8 cellular contexts compared by ENCODE assay signal in genomic region chr5:78359831-78360673, GRCh38. TPM values are rescaled to one million over a fixed set of nuclear protein-coding genes. Genes with fewer than 3 reads are reported as not detected.
DNase-seq lines count a peak whose midpoint lies in the region; ATAC-seq and TF ChIP-seq lines count a peak whose summit lies in the region.

SCAMP1 (plus strand) TSS chr5:78360617; CDS start chr5:78360672, 55 bp downstream.

- peak; percentile 81 for ATAC-seq in GM19397 (IDR thresholded peaks at IDR 0.05; ENCODE audit: unreplicated experiment)
- peak; percentile 81 for ATAC-seq in HG03571 (IDR thresholded peaks at IDR 0.05; ENCODE audit: unreplicated experiment)
- ATAC-seq in lower lobe of right lung, result peak; percentile 99

- POLR2A ChIA-PET in CD4-positive, alpha-beta memory T cell (lab: Charles Lee; ENCODE audit: partially characterized antibody), result interaction anchor here (0.6 to 5.5 kb wide), 18 partner anchors 9 to 1329 kb away, joined by 3 to 274 read pairs (median 4); partner anchors contain the start of genes AGGF1, AP3B1, ARSB and HOMER1
- POLR2A ChIA-PET in activated CD4-positive, alpha-beta memory T cell treated with anti-CD3 and anti-CD28 coated beads, Interleukin-2, amount 10 ng/mL, durations not matched to agents 7 days and 5 days (lab: Charles Lee), result interaction anchor here (0.6 to 5.2 kb wide), 15 partner anchors 8 to 1631 kb away, joined by 3 to 170 read pairs (median 3); partner anchors contain the start of genes AGGF1, AP3B1, ARSB and MTX3

- no peaks in the 10 kb centered on the region for H3K9me3 Mint-ChIP-seq in CD4-positive, alpha-beta memory T cell
- H3K9me3 Mint-ChIP-seq in activated CD4-positive, alpha-beta memory T cell treated with anti-CD3 and anti-CD28 coated beads, Interleukin-2, amount 10 ng/mL, durations not matched to agents 7 days and 5 days, result no peaks in the 10 kb centered on the region

- peak within 1 kb of the TSS; percentile 91 to 97 for H3K4me3 ChIP-seq in CD4-positive, alpha-beta memory T cell (ENCODE audit: low read length in 2 of 2)
- H3K4me3 ChIP-seq in lower lobe of right lung, result peak within 1 kb of the TSS; percentile 98

- H3K4me1 ChIP-seq in CD4-positive, alpha-beta memory T cell (ENCODE audit: insufficient read depth, low read length), result peaks cover 44% of the 10 kb centered on the region
- H3K4me1 ChIP-seq in lower lobe of right lung, result peaks cover 29% of the 10 kb centered on the region

- peak within 1 kb of the TSS; percentile 91 for H3K27ac ChIP-seq in CD4-positive, alpha-beta memory T cell (ENCODE audit: low read depth, low read length)
- peak within 1 kb of the TSS; percentile 95 for H3K27ac ChIP-seq in lower lobe of right lung

- no peaks in the 10 kb centered on the region for H3K36me3 ChIP-seq in CD4-positive, alpha-beta memory T cell (ENCODE audit: insufficient read depth, low read length)
- no peaks in the 10 kb centered on the region for H3K36me3 ChIP-seq in lower lobe of right lung

- CTCF ChIA-PET in CD4-positive, alpha-beta memory T cell (lab: Charles Lee; ENCODE audit: partially characterized antibody), result interaction anchor here (1.0 to 5.4 kb wide), 5 partner anchors 39 to 1329 kb away, joined by 3 to 99 read pairs (median 3); partner anchors contain the start of genes AGGF1 and AP3B1
- CTCF ChIA-PET in activated CD4-positive, alpha-beta memory T cell treated with anti-CD3 and anti-CD28 coated beads, Interleukin-2, amount 10 ng/mL, durations not matched to agents 7 days and 5 days (lab: Charles Lee), result interaction anchor here (0.8 to 3.7 kb wide), 5 partner anchors 59 to 868 kb away, joined by 3 to 68 read pairs (median 4); partner anchors contain the start of genes AP3B1, ARSB and WDR41

- H3K27ac Mint-ChIP-seq in CD4-positive, alpha-beta memory T cell, result peak within 1 kb of the TSS; percentile 85 to 98 (median 96)
- peak within 1 kb of the TSS; percentile 92 for H3K27ac Mint-ChIP-seq in activated CD4-positive, alpha-beta memory T cell treated with anti-CD3 and anti-CD28 coated beads, Interleukin-2, amount 10 ng/mL, durations not matched to agents 7 days and 5 days

- H3K27me3 ChIP-seq in CD4-positive, alpha-beta memory T cell (ENCODE audit: insufficient read depth, low read length), result no peaks in the 10 kb centered on the region
- H3K27me3 ChIP-seq in lower lobe of right lung (ENCODE audit: low read depth), result no peaks in the 10 kb centered on the region

- H3K9me3 ChIP-seq in CD4-positive, alpha-beta memory T cell (ENCODE audit: control insufficient read depth in 1 of 2, low read length in 2 of 2), result no peaks in the 10 kb centered on the region
- H3K9me3 ChIP-seq in lower lobe of right lung, result no peaks in the 10 kb centered on the region

- peaks cover 0 to 15% of the 10 kb centered on the region in 2 donors for H3K36me3 Mint-ChIP-seq in CD4-positive, alpha-beta memory T cell
- peaks cover 28% of the 10 kb centered on the region for H3K36me3 Mint-ChIP-seq in activated CD4-positive, alpha-beta memory T cell treated with anti-CD3 and anti-CD28 coated beads, Interleukin-2, amount 10 ng/mL, durations not matched to agents 7 days and 5 days (ENCODE audit: low read depth)

- intact Hi-C loops in CD4-positive, alpha-beta memory T cell (cut with micrococcal nuclease), result loop anchor here (1.0 to 5.0 kb wide), 5 partner anchors 66 to 1329 kb away; partner anchors contain the start of genes AGGF1, AP3B1, HOMER1 and TBCA
- intact Hi-C loops in lower lobe of right lung (cut with DNase I), result no loop called here

- peak; percentile 63 for TF ChIP-seq CTCF in lower lobe of right lung (IDR thresholded peaks at IDR 0.05)

- peak within 1 kb of the TSS; percentile 92 to 98 (median 95) for H3K4me3 Mint-ChIP-seq in CD4-positive, alpha-beta memory T cell
- H3K4me3 Mint-ChIP-seq in activated CD4-positive, alpha-beta memory T cell treated with anti-CD3 and anti-CD28 coated beads, Interleukin-2, amount 10 ng/mL, durations not matched to agents 7 days and 5 days, result peak within 1 kb of the TSS; percentile 96

- H3K27me3 Mint-ChIP-seq in CD4-positive, alpha-beta memory T cell, result no peaks in the 10 kb centered on the region
- no peaks in the 10 kb centered on the region for H3K27me3 Mint-ChIP-seq in activated CD4-positive, alpha-beta memory T cell treated with anti-CD3 and anti-CD28 coated beads, Interleukin-2, amount 10 ng/mL, durations not matched to agents 7 days and 5 days

- peaks cover 30 to 78% (median 47%) of the 10 kb centered on the region in 4 donors for H3K4me1 Mint-ChIP-seq in CD4-positive, alpha-beta memory T cell
- peaks cover 31% of the 10 kb centered on the region for H3K4me1 Mint-ChIP-seq in activated CD4-positive, alpha-beta memory T cell treated with anti-CD3 and anti-CD28 coated beads, Interleukin-2, amount 10 ng/mL, durations not matched to agents 7 days and 5 days

- peak; percentile 87 to 97 (median 94) for DNase-seq in CD4-positive, alpha-beta memory T cell
- DNase-seq in NCI-H82 treated with DMSO at 0.1 percent for 48 hours (lab: John Stamatoyannopoulos, UW; ENCODE audit: unreplicated experiment) (peak; percentile 83), ecto neural progenitor cell (ENCODE audit: low spot score) (peak; percentile 95), lower lobe of right lung (peak; percentile 94)
- DNase-seq in activated CD4-positive, alpha-beta memory T cell treated with anti-CD3 and anti-CD28 coated beads, Interleukin-2, amount 10 ng/mL, durations not matched to agents 7 days and 5 days, result peak; percentile 93
- DNase-seq in stimulated activated CD4-positive, alpha-beta T cell treated with anti-CD3 and anti-CD28 coated beads, TNF-alpha, amount 100 ng/mL, for 24 hours (ENCODE audit: low read depth in 3 of 3), result peak; percentile 87 to 90 (median 90)

RNA-seq across cellular contexts. Expression of gene SCAMP1, which starts in this region (rescaled TPM):
- total RNA-seq in CD4-positive, alpha-beta memory T cell, result 10 to 100 TPM; 28.9 to 29.7 TPM
- 10 to 100 TPM; 33.8 to 38.3 TPM for polyA plus RNA-seq in CD4-positive, alpha-beta memory T cell
- 10 to 100 TPM; 22.0 to 22.3 TPM for total RNA-seq in activated CD4-positive, alpha-beta memory T cell treated with anti-CD3 and anti-CD28 coated beads, Interleukin-2, amount 10 ng/mL, durations not matched to agents 7 days and 5 days
- total RNA-seq in lower lobe of right lung, result 42.8 TPM

Comparison
In these comparisons a context has a peak if more than half of its experiments do, and no peak if none do; other contexts are left out.
1. Peak in every context shown above with its lines: DNase-seq, ATAC-seq, H3K4me3 ChIP-seq and H3K27ac ChIP-seq.